Comparison of ENCODE assay signal across 16 cellular contexts in the genomic region with DNA sequence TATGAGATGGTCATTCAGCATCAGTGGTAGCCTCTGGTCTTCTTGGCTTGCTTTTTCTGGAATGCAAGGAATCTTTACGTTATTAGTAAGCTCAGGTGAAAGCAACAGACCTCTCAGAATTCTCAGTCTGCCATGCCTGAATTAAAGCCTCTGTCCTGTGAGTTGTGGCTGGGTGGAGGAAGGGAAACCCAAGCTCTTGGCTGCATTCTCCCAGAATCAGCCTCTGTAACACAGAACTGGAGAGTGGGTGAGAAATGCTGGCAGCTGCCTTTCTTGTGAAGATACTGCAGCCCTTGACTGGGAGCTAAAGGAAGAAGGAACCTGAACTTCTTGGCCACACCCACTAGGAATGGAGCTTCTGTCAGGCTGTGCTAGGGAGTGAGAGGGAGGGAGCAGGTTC.
DNase-seq lines count a peak whose midpoint lies in the region; ATAC-seq, FAIRE-seq and TF ChIP-seq lines count a peak whose summit lies in the region.
"Had no signal": no experiment of that assay in that cellular context is flagged by ENCODE, and none has a peak within 500 bp of the region (broad histone marks: within the 10 kb centered on the region; RNA-seq: fewer than 3 reads in every experiment).

No MANE protein-coding gene starts in this region.

- no peak overlapping the region for H3K4me3 ChIP-seq in endodermal cell (ENCODE audit: low read length)
- no peak overlapping the region for H3K4me3 ChIP-seq in smooth muscle cell
- H3K4me3 ChIP-seq in pancreas, result no peak overlapping the region
- H3K4me3 ChIP-seq in colonic mucosa, result no peak overlapping the region
- H3K4me3 ChIP-seq: GM23248 had no signal

- no peaks in the 10 kb centered on the region for H3K9me3 Mint-ChIP-seq in endodermal cell
- H3K9me3 Mint-ChIP-seq: H9 had no signal

- peaks cover 10% of the 10 kb centered on the region for H3K4me1 ChIP-seq in endodermal cell (ENCODE audit: control insufficient read depth, insufficient read depth, low read length)
- H3K4me1 ChIP-seq in smooth muscle cell (ENCODE audit: low read depth), result no peaks in the 10 kb centered on the region
- H3K4me1 ChIP-seq in pancreas, result peaks cover 0 to 4% (median 2%) of the 10 kb centered on the region in 3 donors
- no peaks in the 10 kb centered on the region for H3K4me1 ChIP-seq in colonic mucosa

- no peak for ATAC-seq in pancreas
- no peak for ATAC-seq in HG03457 (IDR thresholded peaks at IDR 0.05; ENCODE audit: unreplicated experiment)

- H3K9me3 ChIP-seq in endodermal cell (ENCODE audit: control insufficient read depth, low read length) (no peaks in the 10 kb centered on the region), smooth muscle cell (replicated peaks; ENCODE audit: low read depth) (no peaks in the 10 kb centered on the region), pancreas (no peaks in the 10 kb centered on the region), colonic mucosa (no peaks in the 10 kb centered on the region)
- H3K9me3 ChIP-seq: Caco-2 had no signal

- H3F3A ChIP-seq in smooth muscle cell (ENCODE audit: low read depth), result no peaks in the 10 kb centered on the region

- peaks cover 3% of the 10 kb centered on the region for H3K27me3 Mint-ChIP-seq in endodermal cell (ENCODE audit: insufficient read depth)
- H3K27me3 Mint-ChIP-seq: CD8-positive, alpha-beta memory T cell had no signal

- intact Hi-C loops in pancreas (cut with DNase I), result no loop called here
- intact Hi-C loops in colonic mucosa (cut with DNase I), result no loop called here

- no peaks in the 10 kb centered on the region for H3K36me3 Mint-ChIP-seq in endodermal cell (ENCODE audit: low read depth)
- H3K36me3 Mint-ChIP-seq: CD14-positive monocyte; CD8-positive, alpha-beta memory T cell had no signal

- no peak overlapping the region for H3K27ac Mint-ChIP-seq in endodermal cell
- H3K27ac Mint-ChIP-seq: CD14-positive monocyte; CD8-positive, alpha-beta memory T cell; H9 had no signal

- WGBS in endodermal cell (ENCODE audit: insufficient coverage in 1 of 2, insufficient read length in 1 of 2), 2 experiments, result 40 to 89% methylated on average over 1 of the region's 1 CpG
- WGBS in smooth muscle cell (ENCODE audit: low lambda C conversion rate), result 29% methylated on average over 1 of the region's 1 CpG
- 60 to 64% methylated on average over 1 of the region's 1 CpG for whole genome bisulfite sequencing in pancreas, 2 donors

- H3K4me3 Mint-ChIP-seq in endodermal cell, result no peak overlapping the region
- H3K4me3 Mint-ChIP-seq: CD14-positive monocyte; CD8-positive, alpha-beta memory T cell; H9 had no signal

- H3K4me1 Mint-ChIP-seq in endodermal cell, result peaks cover 30% of the 10 kb centered on the region
- H3K4me1 Mint-ChIP-seq: CD14-positive monocyte; CD8-positive, alpha-beta memory T cell had no signal

- peak overlapping the region; percentile 43 for H2AFZ ChIP-seq in smooth muscle cell (ENCODE audit: low read depth)
- H2AFZ ChIP-seq: GM23248 had no signal

- H3K27me3 ChIP-seq in endodermal cell (ENCODE audit: control insufficient read depth, insufficient read depth, low read length, poor library complexity, severe bottlenecking) (no peaks in the 10 kb centered on the region), smooth muscle cell (ENCODE audit: low read depth) (no peaks in the 10 kb centered on the region), pancreas (no peaks in the 10 kb centered on the region), colonic mucosa (no peaks in the 10 kb centered on the region)

- no peak overlapping the region for H3K4me2 ChIP-seq in smooth muscle cell

- FAIRE-seq in pancreas (lab: Jason Lieb, UNC), result no peak

- H3K36me3 ChIP-seq in endodermal cell (ENCODE audit: control insufficient read depth, insufficient read depth, low read length) (no peaks in the 10 kb centered on the region), smooth muscle cell (ENCODE audit: low read depth) (no peaks in the 10 kb centered on the region), pancreas (no peaks in the 10 kb centered on the region), colonic mucosa (no peaks in the 10 kb centered on the region)

- H3K79me2 ChIP-seq in smooth muscle cell (ENCODE audit: low read depth), result no peaks in the 10 kb centered on the region

- no peaks in the 10 kb centered on the region for H4K20me1 ChIP-seq in smooth muscle cell (ENCODE audit: low read depth)

- no peak overlapping the region for H3K9ac ChIP-seq in endodermal cell (ENCODE audit: extremely low read depth, low read length, poor library complexity, severe bottlenecking)
- no peak overlapping the region for H3K9ac ChIP-seq in smooth muscle cell (ENCODE audit: low read depth)
- no peak overlapping the region for H3K9ac ChIP-seq in colonic mucosa (ENCODE audit: low read depth in 2 of 2, low read length in 2 of 2)
- H3K9ac ChIP-seq: GM23248 had no signal

- TF ChIP-seq CTCF in endodermal cell (conservative IDR thresholded peaks at IDR 0.05), result no peak
- TF ChIP-seq CTCF in smooth muscle cell (IDR thresholded peaks at IDR 0.05; ENCODE audit: borderline replicate concordance, insufficient read depth, poor library complexity, severe bottlenecking), result no peak
- TF ChIP-seq CTCF in pancreas (IDR thresholded peaks at IDR 0.05), result no peak
- TF ChIP-seq CTCF in colonic mucosa (IDR thresholded peaks at IDR 0.05), result no peak

- peak; percentile 3 for DNase-seq in NCI-H82 (lab: John Stamatoyannopoulos, UW)
- DNase-seq in NCI-H82 treated with DMSO at 0.1 percent for 48 hours (lab: John Stamatoyannopoulos, UW; ENCODE audit: unreplicated experiment), result no peak
- peak; percentile 49 for DNase-seq in endodermal cell
- peak; percentile 79 for DNase-seq in islet precursor cell
- no peak for DNase-seq in smooth muscle cell (lab: John Stamatoyannopoulos, UW; ENCODE audit: unreplicated experiment)
- DNase-seq in pancreas, result no peak
- DNase-seq in colonic mucosa, result no peak
- DNase-seq: Caco-2; CD8-positive, alpha-beta memory T cell; DND-41; GM23248; H9 had no signal

- H3K27ac ChIP-seq in endodermal cell (ENCODE audit: low read depth, low read length) (no peak overlapping the region), smooth muscle cell (ENCODE audit: low read depth) (no peak overlapping the region), pancreas (no peak overlapping the region), colonic mucosa (no peak overlapping the region)
- H3K27ac ChIP-seq: 22Rv1, GM23248, HL-60 had no signal

Comparison
In these comparisons a context has a peak if more than half of its experiments do, and no peak if none do; other contexts are left out.
1. DNase-seq: peak in NCI-H82 (single experiment), endodermal cell (single experiment) and islet precursor cell (single experiment); none in NCI-H82 treated with DMSO at 0.1 percent for 48 hours (single experiment), smooth muscle cell (single experiment), pancreas (0 of 6) and colonic mucosa (single experiment).